ENCODE assay signal across 1 cellular context in the genomic region with DNA sequence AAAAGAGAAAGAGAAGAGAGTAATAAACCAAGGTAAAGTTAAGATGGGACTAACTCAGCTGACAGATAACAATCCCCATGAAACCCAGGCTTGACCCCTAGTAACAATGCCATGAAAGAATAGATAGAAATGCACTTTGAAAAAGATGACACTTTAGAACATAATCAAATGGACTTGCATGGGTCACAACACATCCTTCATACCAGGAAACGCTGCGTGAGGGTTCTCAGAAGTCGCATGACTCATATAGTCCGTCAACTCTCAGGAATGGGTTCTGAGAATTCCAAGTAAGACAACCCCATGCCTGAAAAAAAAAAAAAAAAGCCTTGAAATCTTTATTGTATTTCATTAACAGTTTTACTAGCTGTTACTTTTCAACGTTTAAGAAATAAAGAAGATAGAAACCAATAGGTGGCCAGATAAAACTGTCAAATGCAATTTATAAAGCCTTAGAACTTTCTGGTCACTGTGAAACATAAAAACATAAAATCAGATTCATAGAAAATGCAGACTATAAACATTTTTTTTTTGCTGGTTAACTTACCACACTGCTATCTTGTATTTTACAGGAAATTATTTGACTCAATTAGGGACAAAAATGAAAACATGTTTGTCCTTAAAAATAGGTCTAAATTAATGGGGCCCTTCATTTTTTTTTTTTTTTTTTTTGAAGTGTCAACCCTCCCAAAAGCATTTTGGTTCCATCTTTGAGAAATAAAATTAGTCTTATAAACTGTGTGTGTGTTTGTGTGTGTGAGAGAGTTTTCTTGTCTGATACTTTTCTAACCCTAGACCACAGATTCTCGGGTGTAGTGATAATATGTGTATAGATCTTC.
A peak's percentile ranks its signal among the peaks of the same experiment; 100 is the strongest.
TF ChIP-seq lines count a peak whose summit lies in the region.

No MANE protein-coding gene starts in this region.

TF ChIP-seq in K562, 482 proteins besides CTCF, POLR2A, EP300 and RAD21 (continued from another document):
- TF ChIP-seq, protein P1, sequence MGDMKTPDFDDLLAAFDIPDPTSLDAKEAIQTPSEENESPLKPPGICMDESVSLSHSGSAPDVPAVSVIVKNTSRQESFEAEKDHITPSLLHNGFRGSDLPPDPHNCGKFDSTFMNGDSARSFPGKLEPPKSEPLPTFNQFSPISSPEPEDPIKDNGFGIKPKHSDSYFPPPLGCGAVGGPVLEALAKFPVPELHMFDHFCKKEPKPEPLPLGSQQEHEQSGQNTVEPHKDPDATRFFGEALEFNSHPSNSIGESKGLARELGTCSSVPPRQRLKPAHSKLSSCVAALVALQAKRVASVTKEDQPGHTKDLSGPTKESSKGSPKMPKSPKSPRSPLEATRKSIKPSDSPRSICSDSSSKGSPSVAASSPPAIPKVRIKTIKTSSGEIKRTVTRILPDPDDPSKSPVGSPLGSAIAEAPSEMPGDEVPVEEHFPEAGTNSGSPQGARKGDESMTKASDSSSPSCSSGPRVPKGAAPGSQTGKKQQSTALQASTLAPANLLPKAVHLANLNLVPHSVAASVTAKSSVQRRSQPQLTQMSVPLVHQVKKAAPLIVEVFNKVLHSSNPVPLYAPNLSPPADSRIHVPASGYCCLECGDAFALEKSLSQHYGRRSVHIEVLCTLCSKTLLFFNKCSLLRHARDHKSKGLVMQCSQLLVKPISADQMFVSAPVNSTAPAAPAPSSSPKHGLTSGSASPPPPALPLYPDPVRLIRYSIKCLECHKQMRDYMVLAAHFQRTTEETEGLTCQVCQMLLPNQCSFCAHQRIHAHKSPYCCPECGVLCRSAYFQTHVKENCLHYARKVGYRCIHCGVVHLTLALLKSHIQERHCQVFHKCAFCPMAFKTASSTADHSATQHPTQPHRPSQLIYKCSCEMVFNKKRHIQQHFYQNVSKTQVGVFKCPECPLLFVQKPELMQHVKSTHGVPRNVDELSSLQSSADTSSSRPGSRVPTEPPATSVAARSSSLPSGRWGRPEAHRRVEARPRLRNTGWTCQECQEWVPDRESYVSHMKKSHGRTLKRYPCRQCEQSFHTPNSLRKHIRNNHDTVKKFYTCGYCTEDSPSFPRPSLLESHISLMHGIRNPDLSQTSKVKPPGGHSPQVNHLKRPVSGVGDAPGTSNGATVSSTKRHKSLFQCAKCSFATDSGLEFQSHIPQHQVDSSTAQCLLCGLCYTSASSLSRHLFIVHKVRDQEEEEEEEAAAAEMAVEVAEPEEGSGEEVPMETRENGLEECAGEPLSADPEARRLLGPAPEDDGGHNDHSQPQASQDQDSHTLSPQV (IDR thresholded peaks at IDR 0.05) = peak; percentile 52; the same call in 1 of the 2 replicates
- TF ChIP-seq ATF7 (IDR thresholded peaks at IDR 0.05) (peak; percentile 88; the same call in 1 of the 2 replicates), BCL6 (CRISPR knock-in tag; IDR thresholded peaks at IDR 0.05) (no peak), ZNF830 (CRISPR knock-in tag; IDR thresholded peaks at IDR 0.05) (no peak), STAT5A (IDR thresholded peaks at IDR 0.05; ENCODE audit: borderline replicate concordance, low read length) (peak; percentile 97), BRD9 (IDR thresholded peaks at IDR 0.05; ENCODE audit: low read depth, partially characterized antibody) (peak; percentile 78), SUPT5H (IDR thresholded peaks at IDR 0.05) (no peak), NFE2L1 (tag; IDR thresholded peaks at IDR 0.05; ENCODE audit: borderline replicate concordance, low read depth) (no peak), MCM5 (IDR thresholded peaks at IDR 0.05; ENCODE audit: low read depth) (no peak), ETV1 (tag; conservative IDR thresholded peaks at IDR 0.05; ENCODE audit: low read depth) (no peak)
